Comparison of ENCODE assay signal across 1 cellular context in the genomic region with DNA sequence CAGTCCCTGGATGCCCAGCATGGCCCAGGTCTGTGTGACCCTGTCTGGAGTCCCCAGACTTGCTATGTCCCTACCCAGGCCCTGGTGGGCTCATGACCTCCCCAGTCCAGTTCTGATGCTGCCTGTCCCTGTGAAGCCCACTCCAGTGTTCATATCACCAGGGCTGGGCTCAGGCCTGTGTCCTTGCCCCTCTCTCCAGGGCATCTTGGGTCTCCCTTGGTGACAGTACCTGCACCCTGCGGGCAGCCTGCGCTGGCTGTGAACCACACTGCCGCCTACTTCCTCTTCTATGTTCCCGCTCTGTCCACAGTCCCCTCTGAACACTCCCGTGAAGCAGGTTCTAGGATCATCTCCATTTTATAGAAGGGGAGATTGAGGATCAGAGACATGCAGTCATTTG. TPM values are rescaled to one million over a fixed set of nuclear protein-coding genes. Genes with fewer than 3 reads are reported as not detected.
"Had no signal": no experiment of that assay in that cellular context is flagged by ENCODE, and none has a peak within 500 bp of the region (broad histone marks: within the 10 kb centered on the region; RNA-seq: fewer than 3 reads in every experiment).

No MANE protein-coding gene starts in this region.

RNA-seq across cellular contexts. Expression of a gene that starts 13.1 kb away (rescaled TPM):
- polyA plus RNA-seq: fibroblast of lung had no signal
